In the genomic region with DNA sequence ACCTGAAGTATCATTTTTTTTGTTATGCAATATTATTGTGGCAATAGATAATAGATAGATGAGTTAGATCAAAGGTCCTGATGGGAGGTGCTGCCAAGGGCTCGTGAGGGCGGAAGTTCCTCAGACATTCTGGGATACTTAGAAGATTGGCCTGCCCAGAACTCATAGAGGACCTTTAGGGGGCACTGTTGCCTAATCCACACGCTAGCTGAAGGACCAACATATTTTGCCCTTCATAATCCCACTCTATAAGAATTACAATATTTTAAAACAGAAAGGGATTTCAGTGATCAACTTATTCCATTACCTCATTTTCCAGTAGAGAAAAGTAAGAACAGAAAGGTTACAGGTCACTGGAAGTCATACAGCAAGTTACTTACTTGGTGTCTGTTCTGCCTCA, we compare ENCODE assay signal across 9 cellular contexts. TPM values are rescaled to one million over a fixed set of nuclear protein-coding genes. Genes with fewer than 3 reads are reported as not detected.
DNase-seq lines count a peak whose midpoint lies in the region; ATAC-seq, FAIRE-seq and TF ChIP-seq lines count a peak whose summit lies in the region.
"Had no signal": no experiment of that assay in that cellular context is flagged by ENCODE, and none has a peak within 500 bp of the region (broad histone marks: within the 10 kb centered on the region; RNA-seq: fewer than 3 reads in every experiment).

No MANE protein-coding gene starts in this region.

- DNase-seq in CD1c-positive myeloid dendritic cell (ENCODE audit: extremely low spot score) (peak; percentile 46), PC-3 (peak; percentile 41), erythroblast (lab: John Stamatoyannopoulos, UW) (peak; percentile 10 to 41), pancreas (peak in 1 of 6 donors; percentile 1), NCI-H2171 (lab: John Stamatoyannopoulos, UW) (no peak), frontal cortex (ENCODE audit: low spot score in 2 of 2) (no peak)

- peaks cover 12% of the 10 kb centered on the region for H3K27me3 ChIP-seq in PC-3 (ENCODE audit: low read length)
- no peaks in the 10 kb centered on the region for H3K27me3 ChIP-seq in pancreas

- no peak for TF ChIP-seq POLR2A in erythroblast (IDR thresholded peaks at IDR 0.05; ENCODE audit: low read length)

- no peak overlapping the region for H3K9ac ChIP-seq in PC-3 (ENCODE audit: low read length)

- no peaks in the 10 kb centered on the region for H3F3A ChIP-seq in PC-3 (ENCODE audit: low read length, unreplicated experiment)

- ATAC-seq in GM18511 (IDR thresholded peaks at IDR 0.05; ENCODE audit: unreplicated experiment), result peak; percentile 92
- peak; percentile 59 for ATAC-seq in HG02981 (IDR thresholded peaks at IDR 0.05; ENCODE audit: unreplicated experiment)
- no peak for ATAC-seq in PC-3
- ATAC-seq in pancreas, result peak in 3 of 4 donors; percentile 31 to 70 (median 41)

- whole genome bisulfite sequencing in pancreas, 2 donors, result 22 to 33% methylated on average over 3 of the region's 3 CpGs

- H3K27ac ChIP-seq in PC-3 (ENCODE audit: low read length) (no peak overlapping the region), pancreas (no peak overlapping the region)

- H3K9me2 ChIP-seq in PC-3 (replicated peaks; ENCODE audit: low read length), result no peaks in the 10 kb centered on the region

- H3K36me3 ChIP-seq in PC-3 (ENCODE audit: low read depth, low read length), result no peaks in the 10 kb centered on the region; the same call in 1 of the 2 replicates
- no peaks in the 10 kb centered on the region for H3K36me3 ChIP-seq in pancreas

- FAIRE-seq in pancreas (lab: Jason Lieb, UNC) (no peak), frontal cortex (lab: Jason Lieb, UNC) (no peak)

- no peaks in the 10 kb centered on the region for H3K79me2 ChIP-seq in PC-3 (ENCODE audit: low read length)

- intact Hi-C loops in PC-3 (cut with micrococcal nuclease), result loop anchor here (10.0 kb wide), 1 partner anchor 183 kb away; no protein-coding TSS in a partner anchor
- intact Hi-C loops in pancreas (cut with DNase I), result no loop called here

- no peak overlapping the region for H2AFZ ChIP-seq in PC-3 (ENCODE audit: low read length)

- CTCF ChIA-PET in PC-3 (lab: Charles Lee), result no interaction called here

- no peaks in the 10 kb centered on the region for H4K20me1 ChIP-seq in PC-3 (ENCODE audit: low read length)

- no peaks in the 10 kb centered on the region for H3K4me1 ChIP-seq in PC-3 (ENCODE audit: insufficient read depth, low read length)
- peaks cover 0 to 7% (median 0%) of the 10 kb centered on the region in 3 donors for H3K4me1 ChIP-seq in pancreas

- no peaks in the 10 kb centered on the region for H3K9me3 ChIP-seq in PC-3 (ENCODE audit: low read length)
- H3K9me3 ChIP-seq in pancreas, result no peaks in the 10 kb centered on the region

- H3K4me3 ChIP-seq in PC-3 (ENCODE audit: low read length) (no peak overlapping the region), pancreas (no peak overlapping the region)

- BruUV-seq in PC-3 (replicated peaks; lab: Mats Ljungman, UMichigan), result no TSS peak

- no peak overlapping the region for H3K4me2 ChIP-seq in PC-3 (ENCODE audit: low read length)

- POLR2A ChIA-PET in PC-3 (lab: Charles Lee; ENCODE audit: unreplicated experiment), result no interaction called here

- peak; percentile 44; the same call in 1 of the 2 replicates for TF ChIP-seq CTCF in PC-3 (conservative IDR thresholded peaks at IDR 0.05; ENCODE audit: low read depth, low read length)
- TF ChIP-seq CTCF in pancreas (IDR thresholded peaks at IDR 0.05), result no peak

RNA-seq across cellular contexts. Expression of a gene that starts 22.9 kb away (rescaled TPM):
- total RNA-seq in PC-3 (2014; rRNA removed) (4.7 TPM in 1 of 2 replicates, not detected in the other), pancreas (not detected), frontal cortex (not detected)
- not detected for polyA plus RNA-seq in pancreas
- total RNA-seq: RPMI7951 had no signal

Comparison
In these comparisons a context has a peak if more than half of its experiments do, and no peak if none do; other contexts are left out.
1. DNase-seq: peak in CD1c-positive myeloid dendritic cell (single experiment), PC-3 (single experiment) and erythroblast (2 of 2); none in NCI-H2171 (single experiment) and frontal cortex (0 of 2).